9 cellular contexts compared by ENCODE assay signal in genomic region chr1:27557596-27558340, GRCh38. TPM values are rescaled to one million over a fixed set of nuclear protein-coding genes. Genes with fewer than 3 reads are reported as not detected.
DNase-seq lines count a peak whose midpoint lies in the region; ATAC-seq and TF ChIP-seq lines count a peak whose summit lies in the region.
"Had no signal": no experiment of that assay in that cellular context is flagged by ENCODE, and none has a peak within 500 bp of the region (broad histone marks: within the 10 kb centered on the region; RNA-seq: fewer than 3 reads in every experiment).

No MANE protein-coding gene starts in this region.

- peak overlapping the region; percentile 45 for H3K4me3 Mint-ChIP-seq in activated naive CD8-positive, alpha-beta T cell treated with anti-CD3 and anti-CD28 coated beads, Interleukin-2, amount 10 ng/mL, durations not matched to agents 7 days and 5 days

- H3K9me3 Mint-ChIP-seq in activated naive CD8-positive, alpha-beta T cell treated with anti-CD3 and anti-CD28 coated beads, Interleukin-2, amount 10 ng/mL, durations not matched to agents 7 days and 5 days: no peaks in the 10 kb centered on the region

- H3K36me3 Mint-ChIP-seq in activated naive CD8-positive, alpha-beta T cell treated with anti-CD3 and anti-CD28 coated beads, Interleukin-2, amount 10 ng/mL, durations not matched to agents 7 days and 5 days: peaks cover 4% of the 10 kb centered on the region

- TF ChIP-seq CTCF in HL-60 (IDR thresholded peaks at IDR 0.05; ENCODE audit: insufficient read depth, low read length): no peak

- DNase-seq in HL-60 (ENCODE audit: low read depth in 1 of 2, low spot score in 1 of 2) (peak in 1 of 2 experiments; percentile 69), left colon (peak; percentile 82 to 93), NCI-H1694 (lab: John Stamatoyannopoulos, UW) (no peak)
- no peak for DNase-seq in activated naive CD8-positive, alpha-beta T cell treated with anti-CD3 and anti-CD28 coated beads, Interleukin-2, amount 10 ng/mL, durations not matched to agents 7 days and 5 days
- DNase-seq: activated naive CD4-positive, alpha-beta T cell treated with Interleukin-2 at 50 U/mL for 16 hours had no signal

- peaks cover 34% of the 10 kb centered on the region for H3K4me1 Mint-ChIP-seq in activated naive CD8-positive, alpha-beta T cell treated with anti-CD3 and anti-CD28 coated beads, Interleukin-2, amount 10 ng/mL, durations not matched to agents 7 days and 5 days

- no peak for ATAC-seq in activated naive CD8-positive, alpha-beta T cell treated with anti-CD3 and anti-CD28 coated beads, Interleukin-2, amount 10 ng/mL, durations not matched to agents 7 days and 5 days (ENCODE audit: low read depth)
- ATAC-seq in left colon: peak; percentile 84
- ATAC-seq in GM21723 (IDR thresholded peaks at IDR 0.05; ENCODE audit: unreplicated experiment): no peak
- no peak for ATAC-seq in GM19463 (IDR thresholded peaks at IDR 0.05; ENCODE audit: unreplicated experiment)
- no peak for ATAC-seq in GM21529 (IDR thresholded peaks at IDR 0.05; ENCODE audit: unreplicated experiment)

- H3K27me3 ChIP-seq in HL-60 (ENCODE audit: insufficient read depth, poor library complexity, severe bottlenecking): no peaks in the 10 kb centered on the region
- no peaks in the 10 kb centered on the region for H3K27me3 ChIP-seq in stomach smooth muscle (ENCODE audit: control insufficient read depth in 1 of 2, insufficient read depth in 2 of 2, low read length in 2 of 2)

- H3K4me1 ChIP-seq in stomach smooth muscle (ENCODE audit: control insufficient read depth, insufficient read depth, low read length): peaks cover 84% of the 10 kb centered on the region

- intact Hi-C loops in left colon (cut with DNase I, micrococcal nuclease): loop anchor here in 1 of 2 donors (5.0 kb wide), 1 partner anchor 50 kb away; no protein-coding TSS in a partner anchor

- peaks cover 2 to 13% of the 10 kb centered on the region in 2 donors for H3K36me3 ChIP-seq in stomach smooth muscle (ENCODE audit: control insufficient read depth in 2 of 2, insufficient read depth in 2 of 2, low read length in 2 of 2)

- POLR2A ChIA-PET in activated naive CD8-positive, alpha-beta T cell treated with anti-CD3 and anti-CD28 coated beads, Interleukin-2, amount 10 ng/mL, durations not matched to agents 7 days and 5 days (lab: Charles Lee): interaction anchor here (1.0 to 3.0 kb wide), 6 partner anchors 32 to 67 kb away, joined by 3 to 14 read pairs (median 5); partner anchors contain the start of gene WASF2

- peak overlapping the region in 1 of 2 donors; percentile 29 for H3K9ac ChIP-seq in stomach smooth muscle (ENCODE audit: low read length in 2 of 2)

- peak overlapping the region; percentile 83 for H3K27ac Mint-ChIP-seq in activated naive CD8-positive, alpha-beta T cell treated with anti-CD3 and anti-CD28 coated beads, Interleukin-2, amount 10 ng/mL, durations not matched to agents 7 days and 5 days

- peak overlapping the region; percentile 59 for H3K27ac ChIP-seq in HL-60 (replicated peaks)
- peak overlapping the region; percentile 80 for H3K27ac ChIP-seq in stomach smooth muscle (ENCODE audit: low read length)

- H3K4me3 ChIP-seq in HL-60 (replicated peaks; ENCODE audit: insufficient read depth, low read length) (no peak overlapping the region), stomach smooth muscle (ENCODE audit: low read length in 2 of 2) (peak overlapping the region in 1 of 2 donors; percentile 35)

- H3K9me3 ChIP-seq in stomach smooth muscle (ENCODE audit: control insufficient read depth in 2 of 2, low read length in 2 of 2): no peaks in the 10 kb centered on the region

- H3K27me3 Mint-ChIP-seq in activated naive CD8-positive, alpha-beta T cell treated with anti-CD3 and anti-CD28 coated beads, Interleukin-2, amount 10 ng/mL, durations not matched to agents 7 days and 5 days: no peaks in the 10 kb centered on the region

RNA-seq across cellular contexts. Expression of gene AHDC1, which starts 46.2 kb away (rescaled TPM):
- 10 to 100 TPM; 21.6 to 22.2 TPM for total RNA-seq in activated naive CD8-positive, alpha-beta T cell treated with anti-CD3 and anti-CD28 coated beads, Interleukin-2, amount 10 ng/mL, durations not matched to agents 7 days and 5 days
- 10 to 100 TPM; 21.5 to 25.2 TPM for total RNA-seq in left colon

Comparison
In these comparisons a context has a peak if more than half of its experiments do, and no peak if none do; other contexts are left out.
1. DNase-seq: peak in left colon (2 of 2); none in activated naive CD8-positive, alpha-beta T cell treated with anti-CD3 and anti-CD28 coated beads, Interleukin-2, amount 10 ng/mL, durations not matched to agents 7 days and 5 days (single experiment) and NCI-H1694 (single experiment).